In the genomic region with DNA sequence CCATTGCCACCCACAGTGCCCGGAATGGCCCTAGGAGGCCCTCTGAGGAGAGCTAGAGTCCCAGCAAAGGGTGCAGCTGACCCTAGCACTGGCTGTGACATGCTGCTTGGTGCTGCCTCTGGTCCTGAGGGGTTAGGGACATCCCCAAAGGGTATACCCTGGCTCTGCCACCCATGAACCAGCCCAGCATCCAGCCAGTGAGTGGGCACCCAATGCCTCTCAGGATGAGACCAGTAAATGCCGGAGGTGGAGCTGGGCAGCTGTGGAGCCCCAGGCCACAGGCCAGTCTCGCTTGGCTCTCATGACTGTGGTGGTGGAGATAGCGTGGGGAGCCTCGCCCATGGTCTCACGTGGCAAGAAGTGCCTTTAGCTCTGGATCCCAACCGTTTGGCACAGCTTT, we compare ENCODE assay signal across 26 cellular contexts. TPM values are rescaled to one million over a fixed set of nuclear protein-coding genes. Genes with fewer than 3 reads are reported as not detected.
DNase-seq lines count a peak whose midpoint lies in the region; ATAC-seq, FAIRE-seq and TF ChIP-seq lines count a peak whose summit lies in the region.
"Had no signal": no experiment of that assay in that cellular context is flagged by ENCODE, and none has a peak within 500 bp of the region (broad histone marks: within the 10 kb centered on the region; RNA-seq: fewer than 3 reads in every experiment).

No MANE protein-coding gene starts in this region.

- H3K27me3 ChIP-seq in CD4-positive, alpha-beta T cell (ENCODE audit: control insufficient read depth, insufficient read depth, low read length) = no peaks in the 10 kb centered on the region
- H3K27me3 ChIP-seq in PC-3 (ENCODE audit: low read length) (no peaks in the 10 kb centered on the region), endothelial cell of umbilical vein (ENCODE audit: control insufficient read depth in 2 of 2, insufficient read depth in 2 of 2, low read length in 2 of 2) (no peaks in the 10 kb centered on the region)
- H3K27me3 ChIP-seq: adrenal gland, gastroesophageal sphincter, upper lobe of right lung had no signal

- no peak overlapping the region for H3K27ac ChIP-seq in CD4-positive, alpha-beta T cell (ENCODE audit: low read depth, low read length)
- H3K27ac ChIP-seq in PC-3 (ENCODE audit: low read length) = no peak overlapping the region
- no peak overlapping the region for H3K27ac ChIP-seq in endothelial cell of umbilical vein (ENCODE audit: insufficient read depth, low read depth, low read length)
- H3K27ac ChIP-seq: adrenal gland, gastroesophageal sphincter, upper lobe of right lung had no signal

- FAIRE-seq in endothelial cell of umbilical vein (lab: Jason Lieb, UNC) = no peak

- dilution Hi-C loops in endothelial cell of umbilical vein (cut with MboI; ENCODE audit: extremely low pct_ligation_motif_present, low sequenced_read_pairs) = no loop called here

- POLR2A ChIA-PET in CD4-positive, alpha-beta T cell (lab: Charles Lee) = interaction anchor here (1.2 to 2.3 kb wide), 2 partner anchors 27 to 86 kb away, joined by 5 to 10 read pairs; a partner anchor contains a TSS
- POLR2A ChIA-PET in PC-3 (lab: Charles Lee; ENCODE audit: unreplicated experiment) (no interaction called here), endothelial cell of umbilical vein (lab: Charles Lee) (no interaction called here)

- H3K4me3 Mint-ChIP-seq in T-helper 2 cell treated with Interferon-gamma antibody and Interleukin-4, amounts not matched to agents 5 μg/mL and 100 μg/mL, for 36 hours = peak overlapping the region; percentile 58
- H3K4me3 Mint-ChIP-seq in CD4-positive, alpha-beta T cell = no peak overlapping the region
- H3K4me3 Mint-ChIP-seq: activated T-cell treated with anti-CD3 and anti-CD28 coated beads, Interleukin-2, amount 50 U/mL, for 4 hours; B cell; nephron progenitor cell had no signal

- no peaks in the 10 kb centered on the region for H3K27me3 Mint-ChIP-seq in T-helper 2 cell treated with Interferon-gamma antibody and Interleukin-4, amounts not matched to agents 5 μg/mL and 100 μg/mL, for 36 hours (ENCODE audit: low read depth)
- H3K27me3 Mint-ChIP-seq in CD4-positive, alpha-beta T cell = no peaks in the 10 kb centered on the region
- H3K27me3 Mint-ChIP-seq: B cell had no signal

- H3K36me3 ChIP-seq in PC-3 (ENCODE audit: low read depth, low read length) (peaks cover 3% of the 10 kb centered on the region; the same call in 1 of the 2 replicates), endothelial cell of umbilical vein (ENCODE audit: control insufficient read depth in 2 of 2, extremely low read depth in 1 of 2, insufficient read depth in 2 of 2, low read length in 2 of 2) (peaks cover 0 to 29% of the 10 kb centered on the region in 2 experiments)

- H3K4me1 ChIP-seq in PC-3 (ENCODE audit: insufficient read depth, low read length) (no peaks in the 10 kb centered on the region), endothelial cell of umbilical vein (ENCODE audit: control insufficient read depth, extremely low read depth, insufficient read depth, low read length) (peaks cover 3% of the 10 kb centered on the region)
- H3K4me1 ChIP-seq: gastroesophageal sphincter, upper lobe of right lung had no signal

- BruUV-seq in PC-3 (replicated peaks; lab: Mats Ljungman, UMichigan) (TSS peak; percentile 51), endothelial cell of umbilical vein (replicated peaks; lab: Mats Ljungman, UMichigan) (TSS peak; percentile 62)

- H3K4me2 ChIP-seq in PC-3 (ENCODE audit: low read length) (no peak overlapping the region), endothelial cell of umbilical vein (ENCODE audit: insufficient read depth, low read length) (no peak overlapping the region)

- no peaks in the 10 kb centered on the region for H4K20me1 ChIP-seq in PC-3 (ENCODE audit: low read length)
- H4K20me1 ChIP-seq in endothelial cell of umbilical vein (replicated peaks; ENCODE audit: control insufficient read depth, extremely low read depth, insufficient read depth, low read length) = no peaks in the 10 kb centered on the region

- H3K9ac ChIP-seq in PC-3 (ENCODE audit: low read length) (no peak overlapping the region), endothelial cell of umbilical vein (replicated peaks; ENCODE audit: extremely low read depth, insufficient read depth, low read length) (no peak overlapping the region)

- no peaks in the 10 kb centered on the region for H3K9me1 ChIP-seq in endothelial cell of umbilical vein (replicated peaks; ENCODE audit: control insufficient read depth, extremely low read depth, insufficient read depth, low read length)

- no peaks in the 10 kb centered on the region for H3K9me3 Mint-ChIP-seq in T-helper 2 cell treated with Interferon-gamma antibody and Interleukin-4, amounts not matched to agents 5 μg/mL and 100 μg/mL, for 36 hours
- H3K9me3 Mint-ChIP-seq in CD4-positive, alpha-beta T cell = no peaks in the 10 kb centered on the region
- H3K9me3 Mint-ChIP-seq: activated T-cell treated with anti-CD3 and anti-CD28 coated beads, Interleukin-2, amount 50 U/mL, for 4 hours; nephron progenitor cell had no signal

- no peaks in the 10 kb centered on the region for H3K9me3 ChIP-seq in CD4-positive, alpha-beta T cell (ENCODE audit: control insufficient read depth, low read length)
- no peaks in the 10 kb centered on the region for H3K9me3 ChIP-seq in PC-3 (ENCODE audit: low read length)
- no peaks in the 10 kb centered on the region for H3K9me3 ChIP-seq in endothelial cell of umbilical vein (replicated peaks; ENCODE audit: control insufficient read depth, insufficient read depth, low read length)
- H3K9me3 ChIP-seq: adrenal gland, gastroesophageal sphincter, upper lobe of right lung had no signal

- H3K4me1 Mint-ChIP-seq in T-helper 2 cell treated with Interferon-gamma antibody and Interleukin-4, amounts not matched to agents 5 μg/mL and 100 μg/mL, for 36 hours (ENCODE audit: low read depth) = peaks cover 44% of the 10 kb centered on the region
- H3K4me1 Mint-ChIP-seq in CD4-positive, alpha-beta T cell (ENCODE audit: low read depth) = peaks cover 44% of the 10 kb centered on the region

- CTCF ChIA-PET in CD4-positive, alpha-beta T cell (lab: Charles Lee) = no interaction called here
- CTCF ChIA-PET in PC-3 (lab: Charles Lee) = no interaction called here
- CTCF ChIA-PET in endothelial cell of umbilical vein (lab: Charles Lee) = no interaction called here

- no peaks in the 10 kb centered on the region for H3K9me2 ChIP-seq in PC-3 (replicated peaks; ENCODE audit: low read length)

- no peak overlapping the region for H3K4me3 ChIP-seq in PC-3 (ENCODE audit: low read length)
- no peak overlapping the region for H3K4me3 ChIP-seq in endothelial cell of umbilical vein (replicated peaks in 1 of 3; ENCODE audit: insufficient read depth in 1 of 3, low read depth in 1 of 3, low read length in 3 of 3)
- H3K4me3 ChIP-seq: adrenal gland, gastroesophageal sphincter, skin epidermis, upper lobe of right lung had no signal

- no peak for TF ChIP-seq CTCF in CD4-positive, alpha-beta T cell (IDR thresholded peaks at IDR 0.05)
- no peak for TF ChIP-seq CTCF in PC-3 (conservative IDR thresholded peaks at IDR 0.05; ENCODE audit: low read depth, low read length)
- no peak for TF ChIP-seq CTCF in endothelial cell of umbilical vein (IDR thresholded peaks at IDR 0.05; ENCODE audit: extremely low read depth in 1 of 2, insufficient read depth in 1 of 2, low read depth in 1 of 2, low read length in 2 of 2)

- no peaks in the 10 kb centered on the region for H3F3A ChIP-seq in PC-3 (ENCODE audit: low read length, unreplicated experiment)

- H3K36me3 Mint-ChIP-seq in T-helper 2 cell treated with Interferon-gamma antibody and Interleukin-4, amounts not matched to agents 5 μg/mL and 100 μg/mL, for 36 hours (ENCODE audit: low read depth) = peaks cover 48% of the 10 kb centered on the region
- H3K36me3 Mint-ChIP-seq in CD4-positive, alpha-beta T cell (ENCODE audit: low read depth) = peaks cover 31% of the 10 kb centered on the region

- intact Hi-C loops in CD4-positive, alpha-beta T cell (cut with DNase I, micrococcal nuclease) = no loop called here
- intact Hi-C loops in PC-3 (cut with micrococcal nuclease) = no loop called here
- intact Hi-C loops in endothelial cell of umbilical vein (cut with micrococcal nuclease) = no loop called here

- no peak for TF ChIP-seq POLR2A in endothelial cell of umbilical vein (IDR thresholded peaks at IDR 0.05; ENCODE audit: low read depth, low read length)

- ATAC-seq in CD4-positive, alpha-beta T cell (ENCODE audit: poor library complexity) = no peak
- ATAC-seq in PC-3 = no peak
- ATAC-seq in HG03135 (IDR thresholded peaks at IDR 0.05; ENCODE audit: unreplicated experiment) = no peak
- no peak for ATAC-seq in HG03439 (IDR thresholded peaks at IDR 0.05; ENCODE audit: unreplicated experiment)
- ATAC-seq: activated T-cell treated with anti-CD3 and anti-CD28 coated beads, Interleukin-2, amount 50 U/mL, for 4 hours; esophagus mucosa; gastroesophageal sphincter; upper lobe of right lung had no signal

- peak overlapping the region; percentile 91 for H3K27ac Mint-ChIP-seq in T-helper 2 cell treated with Interferon-gamma antibody and Interleukin-4, amounts not matched to agents 5 μg/mL and 100 μg/mL, for 36 hours
- H3K27ac Mint-ChIP-seq in CD4-positive, alpha-beta T cell = peak overlapping the region; percentile 77

- H3K79me2 ChIP-seq in PC-3 (ENCODE audit: low read length) = no peaks in the 10 kb centered on the region
- no peaks in the 10 kb centered on the region for H3K79me2 ChIP-seq in endothelial cell of umbilical vein (ENCODE audit: control insufficient read depth, insufficient read depth, low read length)

- DNase-seq in T-helper 2 cell treated with Interferon-gamma antibody and Interleukin-4, amounts not matched to agents 5 μg/mL and 100 μg/mL, for 36 hours (ENCODE audit: low spot score) = no peak
- no peak for DNase-seq in T-helper 2 cell
- DNase-seq in CD4-positive, alpha-beta T cell = no peak
- DNase-seq in PC-3 = no peak
- DNase-seq in endothelial cell of umbilical vein (ENCODE audit: low read depth, low spot score) = no peak
- DNase-seq in DMS79 (lab: John Stamatoyannopoulos, UW) = no peak
- DNase-seq: 8988T; activated T-cell treated with anti-CD3 and anti-CD28 coated beads, Interleukin-2, amount 50 U/mL, for 4 hours; GDM1; KG1; mesendoderm; NCI-H1092; NCI-H2107; NCI-H510A treated with DMSO at 0.1 percent for 48 hours; nephron progenitor cell; Right ventricle myocardium superior; stimulated activated CD4-positive, alpha-beta T cell treated with anti-CD3 and anti-CD28 coated beads, Interleukin-4, amount 100 ng/mL, for 1 hour; SW 1271; upper lobe of right lung had no signal

- H2AFZ ChIP-seq in PC-3 (ENCODE audit: low read length) (no peak overlapping the region), endothelial cell of umbilical vein (ENCODE audit: low read depth, low read length) (no peak overlapping the region)

RNA-seq across cellular contexts. Expression of a gene that starts 3.7 kb away (rescaled TPM):
- total RNA-seq in CD4-positive, alpha-beta T cell = under 1 TPM; 0.16 to 0.39 TPM
- total RNA-seq in PC-3 (2014; rRNA removed) = 0.46 and 0.47 TPM in 2 replicates
- 1.1 and 1.9 TPM in 2 replicates for total RNA-seq in endothelial cell of umbilical vein
- 0.81 and 0.92 TPM in 2 replicates for polyA plus RNA-seq in endothelial cell of umbilical vein
- polyA plus RNA-seq in endothelial cell of umbilical vein (2011; cell fraction: cytosol; rRNA removed) = 0.22 and 0.35 TPM in 2 replicates
- 5.2 and 6.0 TPM in 2 replicates for polyA plus RNA-seq in endothelial cell of umbilical vein (2011; cell fraction: nucleus; rRNA removed)
- polyA plus RNA-seq in endothelial cell of umbilical vein (2012) = 0.76 and 1.1 TPM in 2 replicates
- polyA minus RNA-seq in endothelial cell of umbilical vein = 0.46 and 0.68 TPM in 2 replicates
- not detected for polyA minus RNA-seq in endothelial cell of umbilical vein (2011; cell fraction: cytosol; rRNA and poly(A)+ RNA removed)
- 1.3 and 1.9 TPM in 2 replicates for polyA minus RNA-seq in endothelial cell of umbilical vein (2011; cell fraction: nucleus; rRNA and poly(A)+ RNA removed)

RNA-seq across cellular contexts. Expression of a gene that starts 27.3 kb away (rescaled TPM):
- 10 to 100 TPM; 49.0 to 52.4 TPM for total RNA-seq in CD4-positive, alpha-beta T cell
- total RNA-seq in PC-3 (2014; rRNA removed) (78.5 and 98.3 TPM in 2 replicates), endothelial cell of umbilical vein (65.6 and 66.6 TPM in 2 replicates)
- polyA plus RNA-seq in endothelial cell of umbilical vein = 72.9 and 73.8 TPM in 2 replicates
- 58.7 and 63.1 TPM in 2 replicates for polyA plus RNA-seq in endothelial cell of umbilical vein (2011; cell fraction: cytosol; rRNA removed)
- polyA plus RNA-seq in endothelial cell of umbilical vein (2011; cell fraction: nucleus; rRNA removed) = 189 and 191 TPM in 2 replicates
- 52.0 and 56.0 TPM in 2 replicates for polyA plus RNA-seq in endothelial cell of umbilical vein (2012)
- 57.8 and 73.5 TPM in 2 replicates for polyA minus RNA-seq in endothelial cell of umbilical vein
- polyA minus RNA-seq in endothelial cell of umbilical vein (2011; cell fraction: cytosol; rRNA and poly(A)+ RNA removed) = 9.7 TPM
- polyA minus RNA-seq in endothelial cell of umbilical vein (2011; cell fraction: nucleus; rRNA and poly(A)+ RNA removed) = 41.2 and 43.1 TPM in 2 replicates
